13 cellular contexts compared by ENCODE assay signal in the genomic region with DNA sequence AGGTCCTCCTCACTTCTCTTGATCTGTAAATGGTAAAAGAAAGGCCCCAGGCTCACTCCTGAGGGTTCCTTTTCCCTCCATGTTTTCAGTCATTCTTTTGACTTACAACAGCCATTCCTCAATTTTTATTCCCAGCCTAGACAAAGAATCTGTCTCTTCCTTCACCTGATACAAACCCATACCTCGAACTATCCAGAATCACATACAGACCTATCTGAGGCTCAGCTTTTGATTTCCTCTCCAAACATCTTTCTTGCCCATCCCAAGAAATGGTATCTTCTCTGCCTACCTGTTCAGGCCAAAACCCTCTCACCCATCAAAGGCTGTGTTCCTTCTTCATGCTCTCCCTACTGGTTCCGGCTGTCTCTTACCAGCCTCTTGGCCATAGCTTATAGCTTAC. TPM values are rescaled to one million over a fixed set of nuclear protein-coding genes. Genes with fewer than 3 reads are reported as not detected.
DNase-seq lines count a peak whose midpoint lies in the region; ATAC-seq and TF ChIP-seq lines count a peak whose summit lies in the region.
"Had no signal": no experiment of that assay in that cellular context is flagged by ENCODE, and none has a peak within 500 bp of the region (broad histone marks: within the 10 kb centered on the region; RNA-seq: fewer than 3 reads in every experiment).

No MANE protein-coding gene starts in this region.

- no peaks in the 10 kb centered on the region for H3K27me3 Mint-ChIP-seq in T-cell
- H3K27me3 Mint-ChIP-seq in effector memory CD8-positive, alpha-beta T cell, result no peaks in the 10 kb centered on the region
- no peaks in the 10 kb centered on the region for H3K27me3 Mint-ChIP-seq in stimulated activated naive B cell treated with anti-CD40 and anti-IgM and Interleukin-4, amounts not matched to agents 10 μg/mL and 1 μg/mL and 100 μg/mL, for 72 hours

- peaks cover 49% of the 10 kb centered on the region for H3K36me3 Mint-ChIP-seq in T-cell
- H3K36me3 Mint-ChIP-seq in effector memory CD8-positive, alpha-beta T cell (ENCODE audit: insufficient read depth), result peaks cover 96% of the 10 kb centered on the region
- peaks cover 62 to 76% of the 10 kb centered on the region in 2 donors for H3K36me3 Mint-ChIP-seq in stimulated activated naive B cell treated with anti-CD40 and anti-IgM and Interleukin-4, amounts not matched to agents 10 μg/mL and 1 μg/mL and 100 μg/mL, for 72 hours

- H3K36me3 ChIP-seq in cardiac muscle cell, result peaks cover 50% of the 10 kb centered on the region
- H3K36me3 ChIP-seq in heart left ventricle, result peaks cover 0 to 81% (median 71%) of the 10 kb centered on the region in 9 donors

- H3K4me3 ChIP-seq in cardiac muscle cell, result no peak overlapping the region
- no peak overlapping the region for H3K4me3 ChIP-seq in heart left ventricle
- H3K4me3 ChIP-seq: suprapubic skin had no signal

- H3K4me1 Mint-ChIP-seq in T-cell, result peaks cover 53 to 58% (median 56%) of the 10 kb centered on the region in 3 donors
- peaks cover 45 to 46% of the 10 kb centered on the region in 2 donors for H3K4me1 Mint-ChIP-seq in effector memory CD8-positive, alpha-beta T cell (ENCODE audit: low read depth in 2 of 2)
- peaks cover 52 to 74% of the 10 kb centered on the region in 2 donors for H3K4me1 Mint-ChIP-seq in stimulated activated naive B cell treated with anti-CD40 and anti-IgM and Interleukin-4, amounts not matched to agents 10 μg/mL and 1 μg/mL and 100 μg/mL, for 72 hours

- CTCF ChIA-PET in T-cell (lab: Charles Lee), result interaction anchor here in 1 of 2 donors (1.6 kb wide), 1 partner anchor 32 kb away, joined by 6 read pairs; the partner anchor contains the start of gene ZBTB45

- peak overlapping the region in 2 of 3 donors; percentile 3 to 40 for H3K4me3 Mint-ChIP-seq in T-cell
- peak overlapping the region; percentile 18 to 90 for H3K4me3 Mint-ChIP-seq in effector memory CD8-positive, alpha-beta T cell
- H3K4me3 Mint-ChIP-seq in stimulated activated naive B cell treated with anti-CD40 and anti-IgM and Interleukin-4, amounts not matched to agents 10 μg/mL and 1 μg/mL and 100 μg/mL, for 72 hours, result no peak overlapping the region

- ATAC-seq in heart left ventricle, result no peak
- no peak for ATAC-seq in T-cell (replicated peaks in 1 of 4)
- ATAC-seq in effector memory CD8-positive, alpha-beta T cell (replicated peaks), result no peak
- ATAC-seq in stimulated activated naive B cell treated with anti-CD40 and anti-IgM and Interleukin-4, amounts not matched to agents 10 μg/mL and 1 μg/mL and 100 μg/mL, for 72 hours (replicated peaks), result no peak
- no peak for ATAC-seq in HG02938 (IDR thresholded peaks at IDR 0.05; ENCODE audit: unreplicated experiment)
- ATAC-seq in HG02970 (IDR thresholded peaks at IDR 0.05; ENCODE audit: low FRiP score, unreplicated experiment), result no peak

- 90 to 95% (median 93%) methylated on average over 2 of the region's 2 CpGs for WGBS in heart left ventricle, 4 donors

- H3K9me3 ChIP-seq in cardiac muscle cell (ENCODE audit: low read depth) (no peaks in the 10 kb centered on the region), heart left ventricle (no peaks in the 10 kb centered on the region)
- H3K9me3 ChIP-seq: suprapubic skin had no signal

- DNase-seq in cardiac muscle cell (ENCODE audit: low read depth in 1 of 2, low spot score in 1 of 2), result no peak
- no peak for DNase-seq in heart left ventricle
- DNase-seq in T-cell, result no peak
- DNase-seq in effector memory CD8-positive, alpha-beta T cell, result no peak
- no peak for DNase-seq in stimulated activated naive B cell treated with anti-CD40 and anti-IgM and Interleukin-4, amounts not matched to agents 10 μg/mL and 1 μg/mL and 100 μg/mL, for 72 hours
- DNase-seq in NK-92 (lab: John Stamatoyannopoulos, UW; ENCODE audit: unreplicated experiment), result no peak
- DNase-seq: kidney glomerular epithelial cell; NCI-H1930; NCI-H524 treated with DMSO at 0.1 percent for 48 hours; stimulated activated CD4-positive, alpha-beta T cell treated with anti-CD3 and anti-CD28 coated beads, Interleukin-15, amount 100 ng/mL, for 24 hours had no signal

- no peaks in the 10 kb centered on the region for H3K27me3 ChIP-seq in cardiac muscle cell
- H3K27me3 ChIP-seq in heart left ventricle, result no peaks in the 10 kb centered on the region
- H3K27me3 ChIP-seq: suprapubic skin had no signal

- H3K9me3 Mint-ChIP-seq in T-cell, result no peaks in the 10 kb centered on the region
- no peaks in the 10 kb centered on the region for H3K9me3 Mint-ChIP-seq in effector memory CD8-positive, alpha-beta T cell
- no peaks in the 10 kb centered on the region for H3K9me3 Mint-ChIP-seq in stimulated activated naive B cell treated with anti-CD40 and anti-IgM and Interleukin-4, amounts not matched to agents 10 μg/mL and 1 μg/mL and 100 μg/mL, for 72 hours

- peak overlapping the region in 1 of 2 donors; percentile 9 for H3K27ac Mint-ChIP-seq in T-cell
- peak overlapping the region in 1 of 2 donors; percentile 81 for H3K27ac Mint-ChIP-seq in effector memory CD8-positive, alpha-beta T cell
- H3K27ac Mint-ChIP-seq in stimulated activated naive B cell treated with anti-CD40 and anti-IgM and Interleukin-4, amounts not matched to agents 10 μg/mL and 1 μg/mL and 100 μg/mL, for 72 hours, result peak overlapping the region; percentile 82

- no peak for TF ChIP-seq POLR2A in heart left ventricle (IDR thresholded peaks at IDR 0.05)

- H3K27ac ChIP-seq in cardiac muscle cell (peak overlapping the region; percentile 39), heart left ventricle (no peak overlapping the region)
- H3K27ac ChIP-seq: suprapubic skin had no signal

- no peak for TF ChIP-seq CTCF in cardiac muscle cell (IDR thresholded peaks at IDR 0.05; ENCODE audit: low read depth, low read length)
- TF ChIP-seq CTCF in heart left ventricle (IDR thresholded peaks at IDR 0.05), result no peak

- intact Hi-C loops in heart left ventricle (cut with DNase I), result no loop called here

- H3K4me1 ChIP-seq in cardiac muscle cell (ENCODE audit: low read depth) (peaks cover 21% of the 10 kb centered on the region), heart left ventricle (peaks cover 7 to 42% (median 35%) of the 10 kb centered on the region in 12 donors)

- POLR2A ChIA-PET in T-cell (lab: Charles Lee), result interaction anchor here in 1 of 2 donors (0.6 kb wide), 1 partner anchor 9 kb away, joined by 3 read pairs; no protein-coding TSS in a partner anchor

RNA-seq across cellular contexts. Expression of gene CHMP2A, which starts 2.2 kb away (rescaled TPM):
- total RNA-seq in cardiac muscle cell (223 and 265 TPM in 2 replicates), heart left ventricle (100 to 1,000 TPM; 113 to 155 (median 129) TPM), T-cell (10 to 100 TPM; 61.5 to 82.9 (median 79.3) TPM)
- polyA plus RNA-seq in cardiac muscle cell (247 and 319 TPM in 2 replicates), heart left ventricle (100 to 1,000 TPM; 192 to 266 TPM)

RNA-seq across cellular contexts. Expression of gene UBE2M, which starts 5.8 kb away (rescaled TPM):
- total RNA-seq in cardiac muscle cell (70.8 and 79.0 TPM in 2 replicates), heart left ventricle (100 to 1,000 TPM in 6 of 9 donors, 10 to 100 TPM in 3; 35.3 to 139 (median 115) TPM), T-cell (10 to 100 TPM; 35.6 to 53.5 (median 48.6) TPM)
- polyA plus RNA-seq in cardiac muscle cell (169 and 177 TPM in 2 replicates), heart left ventricle (100 to 1,000 TPM in 1 of 2 donors, 10 to 100 TPM in 1; 64.7 to 114 TPM)

RNA-seq across cellular contexts. Expression of gene TRIM28, which starts 8.8 kb away (rescaled TPM):
- 563 and 650 TPM in 2 replicates for total RNA-seq in cardiac muscle cell
- 303 and 343 TPM in 2 replicates for polyA plus RNA-seq in cardiac muscle cell
- 100 to 1,000 TPM; 122 to 265 (median 163) TPM for total RNA-seq in heart left ventricle
- 100 to 1,000 TPM in 1 of 2 donors, 10 to 100 TPM in 1; 88.0 to 160 TPM for polyA plus RNA-seq in heart left ventricle
- total RNA-seq in T-cell, result 100 to 1,000 TPM; 374 to 574 (median 403) TPM

RNA-seq across cellular contexts. Expression of gene MZF1, which starts 20.5 kb away (rescaled TPM):
- total RNA-seq in cardiac muscle cell, result 51.1 TPM in 2 replicates
- 25.1 and 34.7 TPM in 2 replicates for polyA plus RNA-seq in cardiac muscle cell
- 10 to 100 TPM in 2 of 9 donors, 1 to 10 TPM in 7; 7.5 to 12.0 (median 9.1) TPM for total RNA-seq in heart left ventricle
- 10 to 100 TPM in 1 of 2 donors, 1 to 10 TPM in 1; 6.2 to 12.5 TPM for polyA plus RNA-seq in heart left ventricle
- total RNA-seq in T-cell, result 10 to 100 TPM; 37.0 to 59.3 (median 47.2) TPM

RNA-seq across cellular contexts. Expression of gene ZBTB45, which starts 33.0 kb away (rescaled TPM):
- total RNA-seq in cardiac muscle cell (22.8 and 26.3 TPM in 2 replicates), heart left ventricle (10 to 100 TPM in 8 of 9 donors, 1 to 10 TPM in 1; 9.0 to 13.4 (median 10.5) TPM), T-cell (10 to 100 TPM in 4 of 5 donors, 1 to 10 TPM in 1; 8.3 to 27.8 (median 24.5) TPM)
- polyA plus RNA-seq in cardiac muscle cell (29.4 and 34.6 TPM in 2 replicates), heart left ventricle (1 to 10 TPM; 6.9 to 9.2 TPM)

Comparison
In these comparisons a context has a peak if more than half of its experiments do, and no peak if none do; other contexts are left out.
1. H3K4me3 Mint-ChIP-seq: peak in T-cell (2 of 3) and effector memory CD8-positive, alpha-beta T cell (2 of 2); none in stimulated activated naive B cell treated with anti-CD40 and anti-IgM and Interleukin-4, amounts not matched to agents 10 μg/mL and 1 μg/mL and 100 μg/mL, for 72 hours (0 of 2).